Comparison of ENCODE assay signal across 8 cellular contexts in the genomic region with DNA sequence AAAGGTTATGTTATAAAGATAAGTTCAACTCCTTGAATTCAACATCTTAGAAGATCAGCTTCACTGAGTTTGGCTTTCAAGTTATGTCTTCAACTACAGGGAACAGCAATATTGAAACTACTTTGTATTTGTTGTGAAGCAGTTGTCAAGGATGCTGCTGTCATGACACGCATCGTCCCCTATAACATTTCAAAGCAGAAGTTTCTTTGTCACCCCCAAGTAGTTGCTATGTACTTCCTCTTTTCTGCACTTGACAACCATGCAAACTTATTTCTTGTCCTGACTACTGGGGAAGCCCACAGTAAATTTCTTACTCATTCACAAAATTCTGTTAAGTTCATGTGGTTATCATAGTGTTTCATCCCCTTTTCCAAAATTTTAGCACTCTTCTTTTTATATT. TPM values are rescaled to one million over a fixed set of nuclear protein-coding genes. Genes with fewer than 3 reads are reported as not detected.
DNase-seq lines count a peak whose midpoint lies in the region; ATAC-seq and TF ChIP-seq lines count a peak whose summit lies in the region.

No MANE protein-coding gene starts in this region.

- H3K4me1 ChIP-seq in mammary epithelial cell (ENCODE audit: insufficient read depth, low read length) (no peaks in the 10 kb centered on the region), breast epithelium (no peaks in the 10 kb centered on the region), OCI-LY3 (ENCODE audit: low read length) (peaks cover 43% of the 10 kb centered on the region), BE2C (peaks cover 3% of the 10 kb centered on the region; the same call in 1 of the 2 replicates)

- H3K36me3 Mint-ChIP-seq in endothelial cell (ENCODE audit: low read depth, unreplicated experiment): peaks cover 26% of the 10 kb centered on the region

- dilution Hi-C loops in mammary epithelial cell (cut with HindIII; ENCODE audit: low sequenced_read_pairs): no loop called here

- H3K36me3 ChIP-seq in mammary epithelial cell (ENCODE audit: insufficient read depth, low read length) (peaks cover 38% of the 10 kb centered on the region), breast epithelium (no peaks in the 10 kb centered on the region), OCI-LY3 (replicated peaks; ENCODE audit: low read depth, low read length) (no peaks in the 10 kb centered on the region), BE2C (peaks cover 3% of the 10 kb centered on the region; the same call in 1 of the 2 replicates)

- no peak overlapping the region for H3K4me3 ChIP-seq in mammary epithelial cell (replicated peaks in 1 of 3; ENCODE audit: insufficient read depth in 1 of 3, low read depth in 2 of 3, low read length in 3 of 3)
- no peak overlapping the region for H3K4me3 ChIP-seq in breast epithelium
- H3K4me3 ChIP-seq in OCI-LY3 (ENCODE audit: low read length): peak overlapping the region; percentile 63
- no peak overlapping the region for H3K4me3 ChIP-seq in BE2C (ENCODE audit: low read depth, low read length)

- H3K27ac ChIP-seq in mammary epithelial cell (ENCODE audit: insufficient read depth, low read depth, low read length) (peak overlapping the region; percentile 35), breast epithelium (no peak overlapping the region), OCI-LY3 (ENCODE audit: low read length) (peak overlapping the region; percentile 66)

- H3K9me3 Mint-ChIP-seq in endothelial cell (ENCODE audit: unreplicated experiment): no peaks in the 10 kb centered on the region

- CTCF ChIA-PET in mammary epithelial cell (lab: Charles Lee; ENCODE audit: low non-redundant PET): no interaction called here

- H3K79me2 ChIP-seq in mammary epithelial cell (ENCODE audit: insufficient read depth, low read length): peaks cover 51% of the 10 kb centered on the region
- no peaks in the 10 kb centered on the region for H3K79me2 ChIP-seq in OCI-LY3 (ENCODE audit: low read length)

- in situ Hi-C loops in mammary epithelial cell (cut with MboI; ENCODE audit: low sequenced_read_pairs in 2 of 2): no loop called here

- H3K4me2 ChIP-seq in mammary epithelial cell (ENCODE audit: insufficient read depth, low read depth, low read length) (no peak overlapping the region), OCI-LY3 (ENCODE audit: low read length) (peak overlapping the region; percentile 81)

- TF ChIP-seq CTCF in mammary epithelial cell (conservative IDR thresholded peaks at IDR 0.05 in 1 of 2, IDR thresholded peaks at IDR 0.05 in 1 of 2; ENCODE audit: extremely low read depth in 1 of 2, insufficient read depth in 1 of 2, low read depth in 1 of 2, low read length in 2 of 2) (no peak), breast epithelium (IDR thresholded peaks at IDR 0.05) (no peak), OCI-LY3 (IDR thresholded peaks at IDR 0.05; ENCODE audit: low read depth, low read length) (no peak), endothelial cell (IDR thresholded peaks at IDR 0.05; ENCODE audit: unreplicated experiment) (no peak), BE2C (IDR thresholded peaks at IDR 0.05; ENCODE audit: low read depth, low read length) (no peak)

- H3K9me3 ChIP-seq in mammary epithelial cell (replicated peaks; ENCODE audit: insufficient read depth, low read length) (no peaks in the 10 kb centered on the region), breast epithelium (no peaks in the 10 kb centered on the region), OCI-LY3 (ENCODE audit: insufficient read depth, low read length) (no peaks in the 10 kb centered on the region), BE2C (no peaks in the 10 kb centered on the region)

- no peak for DNase-seq in mammary epithelial cell
- DNase-seq in breast epithelium (ENCODE audit: low spot score in 2 of 2): no peak
- no peak for DNase-seq in endothelial cell (ENCODE audit: low spot score)
- DNase-seq in BE2C: no peak
- DNase-seq in SW480 (ENCODE audit: low spot score): no peak
- no peak for DNase-seq in globus pallidus (ENCODE audit: low spot score)

- no peaks in the 10 kb centered on the region for H3K27me3 ChIP-seq in mammary epithelial cell (ENCODE audit: insufficient read depth, low read length)
- H3K27me3 ChIP-seq in breast epithelium: no peaks in the 10 kb centered on the region
- peaks cover 5% of the 10 kb centered on the region; the same call in 1 of the 2 replicates for H3K27me3 ChIP-seq in OCI-LY3 (ENCODE audit: low read depth, low read length)
- no peaks in the 10 kb centered on the region for H3K27me3 ChIP-seq in BE2C

- H3K27ac Mint-ChIP-seq in endothelial cell (ENCODE audit: unreplicated experiment): peak overlapping the region; percentile 92

- H3K27me3 Mint-ChIP-seq in endothelial cell (ENCODE audit: unreplicated experiment): no peaks in the 10 kb centered on the region

- TF ChIP-seq POLR2A in breast epithelium (IDR thresholded peaks at IDR 0.05): no peak

- H3K9ac ChIP-seq in mammary epithelial cell (ENCODE audit: insufficient read depth, low read length) (no peak overlapping the region), OCI-LY3 (ENCODE audit: low read length) (peak overlapping the region; percentile 33; the same call in 1 of the 2 replicates)

- no peaks in the 10 kb centered on the region for H3K4me1 Mint-ChIP-seq in endothelial cell (ENCODE audit: unreplicated experiment)

- intact Hi-C loops in mammary epithelial cell (cut with micrococcal nuclease): no loop called here
- intact Hi-C loops in breast epithelium (cut with DNase I; ENCODE audit: low total_unique reads): no loop called here

- 95% methylated on average over 2 of the region's 2 CpGs for WGBS in mammary epithelial cell (ENCODE audit: low coverage, missing lambda C conversion rate)

- H3K4me3 Mint-ChIP-seq in endothelial cell (ENCODE audit: unreplicated experiment): no peak overlapping the region

- peak; percentile 99 for ATAC-seq in HG02885 (IDR thresholded peaks at IDR 0.05; ENCODE audit: poor library complexity, unreplicated experiment)

- H2AFZ ChIP-seq in mammary epithelial cell (ENCODE audit: low read depth, low read length) (no peak overlapping the region), OCI-LY3 (ENCODE audit: low read depth, low read length) (no peak overlapping the region)

- no TSS peak for BruUV-seq in mammary epithelial cell (replicated peaks; lab: Mats Ljungman, UMichigan)

- H4K20me1 ChIP-seq in mammary epithelial cell (ENCODE audit: insufficient read depth, low read length) (no peaks in the 10 kb centered on the region), OCI-LY3 (ENCODE audit: insufficient read depth, low read length) (no peaks in the 10 kb centered on the region)

RNA-seq across cellular contexts. Expression of a gene that starts 14.3 kb away (rescaled TPM):
- total RNA-seq in mammary epithelial cell (100 to 1,000 TPM in 1 of 2 donors, 10 to 100 TPM in 1; 28.3 to 116 TPM), breast epithelium (100 to 1,000 TPM in 1 of 3 donors, 10 to 100 TPM in 2; 55.1 to 229 (median 77.4) TPM), endothelial cell (ENCODE audit: unreplicated experiment) (176 TPM)
- polyA plus RNA-seq in mammary epithelial cell: 41.0 TPM
- 88.8 TPM for polyA minus RNA-seq in mammary epithelial cell
- 98.4 TPM for polyA plus RNA-seq in BE2C (2012; ENCODE audit: insufficient read depth, insufficient read length, low read depth)

Comparison
In these comparisons a context has a peak if more than half of its experiments do, and no peak if none do; other contexts are left out.
1. H3K27ac ChIP-seq: peak in mammary epithelial cell (single experiment) and OCI-LY3 (single experiment); none in breast epithelium (0 of 2).